ENCODE assay signal across 22 cellular contexts in the genomic region with DNA sequence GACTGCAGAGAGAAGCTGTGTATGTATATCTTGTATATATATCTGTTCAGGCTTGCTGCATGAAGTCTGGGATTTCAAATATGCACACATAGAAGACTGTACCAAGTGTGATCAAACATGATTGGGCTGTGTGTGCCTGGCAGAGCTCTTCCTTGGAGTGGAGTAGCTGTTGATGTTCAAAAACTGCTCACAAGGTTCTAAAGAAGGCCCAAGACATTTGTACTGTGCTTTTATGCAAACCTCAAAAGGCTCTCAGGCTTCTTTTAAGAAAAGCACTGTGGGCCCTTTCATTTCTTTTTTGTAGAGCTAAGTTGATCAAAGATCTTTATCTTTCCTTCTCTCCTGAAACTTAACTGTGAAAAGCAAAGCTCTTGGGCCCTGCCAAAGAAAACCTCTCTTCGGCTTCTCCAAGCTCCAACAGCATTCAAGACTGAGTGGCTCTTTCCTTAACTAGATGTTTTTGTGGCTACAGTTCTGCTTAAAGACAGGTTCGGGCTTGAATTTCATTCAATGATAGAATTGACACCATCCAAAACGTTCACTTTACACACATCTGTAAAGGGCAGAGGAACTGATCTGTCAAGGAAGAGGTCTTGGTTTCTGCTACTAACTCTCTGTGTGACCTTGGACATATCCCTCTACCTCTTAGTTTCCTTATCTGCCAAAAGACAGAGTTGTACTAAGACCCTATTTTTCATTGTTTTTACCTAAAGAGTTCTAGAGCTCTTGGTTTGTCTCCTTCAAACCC.
DNase-seq lines count a peak whose midpoint lies in the region; ATAC-seq and TF ChIP-seq lines count a peak whose summit lies in the region.
"Had no signal": no experiment of that assay in that cellular context is flagged by ENCODE, and none has a peak within 500 bp of the region (broad histone marks: within the 10 kb centered on the region; RNA-seq: fewer than 3 reads in every experiment).

No MANE protein-coding gene starts in this region.

- no peak for ATAC-seq in activated CD4-positive, alpha-beta T cell treated with anti-CD3 and anti-CD28 coated beads for 36 hours
- no peak for ATAC-seq in GM19463 (IDR thresholded peaks at IDR 0.05; ENCODE audit: unreplicated experiment)
- ATAC-seq: left lung; stimulated activated effector memory CD8-positive, alpha-beta T cell treated with anti-CD3 and anti-CD28 coated beads, Interleukin-12 subunit alpha, Interleukin-12 subunit beta, amount 100 ng/mL, for 72 hours had no signal

- H3K9ac ChIP-seq in MM.1S (ENCODE audit: low read length), result no peak overlapping the region

- peak overlapping the region; percentile 8; the same call in 1 of the 2 replicates for H2AFZ ChIP-seq in MM.1S (ENCODE audit: low read length)

- H3K27me3 ChIP-seq in MM.1S (replicated peaks; ENCODE audit: insufficient read depth, low read length), result no peaks in the 10 kb centered on the region
- H3K27me3 ChIP-seq: colonic mucosa, left lung, upper lobe of left lung had no signal

- CTCF ChIA-PET in activated CD4-positive, alpha-beta T cell treated with anti-CD3 and anti-CD28 coated beads for 36 hours (lab: Charles Lee), result interaction anchor here (0.7 to 1.6 kb wide), 10 partner anchors 8 to 212 kb away, joined by 3 to 4 read pairs (median 3); no protein-coding TSS in a partner anchor
- CTCF ChIA-PET in HEK293T (lab: Yijun Ruan, JAX), result no interaction called here

- no peaks in the 10 kb centered on the region for H3K9me2 ChIP-seq in MM.1S (replicated peaks; ENCODE audit: insufficient read depth, low read length)

- no peak for DNase-seq in activated CD4-positive, alpha-beta T cell treated with anti-CD3 and anti-CD28 coated beads for 36 hours
- DNase-seq in activated CD4-positive, alpha-beta T cell treated with anti-CD3 and anti-CD28 coated beads, Interleukin-2, amount 50 U/mL, for 1 hour, result no peak
- DNase-seq in MM.1S, result no peak
- no peak for DNase-seq in activated naive CD8-positive, alpha-beta T cell treated with anti-CD3 and anti-CD28 coated beads for 36 hours
- no peak for DNase-seq in HEK293T (ENCODE audit: extremely low spot score)
- DNase-seq in H4 (ENCODE audit: low spot score), result no peak
- DNase-seq: 8988T; activated CD8-positive, alpha-beta memory T cell treated with anti-CD3 and anti-CD28 coated beads, Interleukin-2, amount 50 U/mL, for 48 hours; aorta; colonic mucosa; DND-41; left lung; NCI-H1092; NCI-H2171 treated with DMSO at 0.1 percent for 48 hours; upper lobe of left lung; WERI-Rb-1 had no signal

- no peaks in the 10 kb centered on the region for H3K36me3 ChIP-seq in MM.1S (replicated peaks; ENCODE audit: insufficient read depth, low read length)
- H3K36me3 ChIP-seq: colonic mucosa, left lung, upper lobe of left lung, WERI-Rb-1 had no signal

- H3K27me3 Mint-ChIP-seq in activated CD4-positive, alpha-beta T cell treated with anti-CD3 and anti-CD28 coated beads for 36 hours, result no peaks in the 10 kb centered on the region
- H3K27me3 Mint-ChIP-seq in activated naive CD8-positive, alpha-beta T cell treated with anti-CD3 and anti-CD28 coated beads for 36 hours, result no peaks in the 10 kb centered on the region
- no peaks in the 10 kb centered on the region for H3K27me3 Mint-ChIP-seq in nephron (ENCODE audit: low read depth)

- peak overlapping the region; percentile 39 for H3K4me3 Mint-ChIP-seq in activated CD4-positive, alpha-beta T cell treated with anti-CD3 and anti-CD28 coated beads for 36 hours
- no peak overlapping the region for H3K4me3 Mint-ChIP-seq in activated naive CD8-positive, alpha-beta T cell treated with anti-CD3 and anti-CD28 coated beads for 36 hours
- no peak overlapping the region for H3K4me3 Mint-ChIP-seq in nephron
- H3K4me3 Mint-ChIP-seq: IgD-negative memory B cell; stimulated activated effector memory CD8-positive, alpha-beta T cell treated with anti-CD3 and anti-CD28 coated beads, Interleukin-12 subunit alpha, Interleukin-12 subunit beta, amount 100 ng/mL, for 72 hours had no signal

- POLR2A ChIA-PET in activated CD4-positive, alpha-beta T cell treated with anti-CD3 and anti-CD28 coated beads for 36 hours (lab: Charles Lee), result interaction anchor here (0.5 to 1.4 kb wide), 2 partner anchors 10 to 728 kb away, joined by 3 to 4 read pairs; no protein-coding TSS in a partner anchor
- POLR2A ChIA-PET in HEK293T (lab: Yijun Ruan, JAX), result no interaction called here

- H3K9me3 ChIP-seq in MM.1S (replicated peaks; ENCODE audit: insufficient read depth, low read length), result no peaks in the 10 kb centered on the region
- H3K9me3 ChIP-seq: colonic mucosa, left lung, upper lobe of left lung had no signal

- no peak overlapping the region for H3K27ac ChIP-seq in MM.1S (ENCODE audit: low read length)
- H3K27ac ChIP-seq: C4-2B, colonic mucosa, left lung, WERI-Rb-1 had no signal

- peaks cover 8% of the 10 kb centered on the region for H3F3A ChIP-seq in MM.1S (ENCODE audit: insufficient read depth, low read length)

- no peak for TF ChIP-seq CTCF in MM.1S (IDR thresholded peaks at IDR 0.05; ENCODE audit: low read length)
- TF ChIP-seq CTCF in nephron (IDR thresholded peaks at IDR 0.05; ENCODE audit: unreplicated experiment in 3 of 3), result no peak

- no peak overlapping the region for H3K4me3 ChIP-seq in MM.1S (ENCODE audit: low read length)
- H3K4me3 ChIP-seq: colonic mucosa, left lung, smooth muscle cell, upper lobe of left lung had no signal

- H3K4me1 Mint-ChIP-seq in activated CD4-positive, alpha-beta T cell treated with anti-CD3 and anti-CD28 coated beads for 36 hours, result peaks cover 86% of the 10 kb centered on the region
- peaks cover 49% of the 10 kb centered on the region for H3K4me1 Mint-ChIP-seq in activated naive CD8-positive, alpha-beta T cell treated with anti-CD3 and anti-CD28 coated beads for 36 hours
- peaks cover 42% of the 10 kb centered on the region for H3K4me1 Mint-ChIP-seq in nephron

- H3K27ac Mint-ChIP-seq in activated CD4-positive, alpha-beta T cell treated with anti-CD3 and anti-CD28 coated beads for 36 hours, result peak overlapping the region; percentile 87
- H3K27ac Mint-ChIP-seq in activated naive CD8-positive, alpha-beta T cell treated with anti-CD3 and anti-CD28 coated beads for 36 hours, result peak overlapping the region; percentile 39
- H3K27ac Mint-ChIP-seq in nephron, result peak overlapping the region in 2 of 3 experiments; percentile 6 to 43
- H3K27ac Mint-ChIP-seq: stimulated activated effector memory CD8-positive, alpha-beta T cell treated with anti-CD3 and anti-CD28 coated beads, Interleukin-12 subunit alpha, Interleukin-12 subunit beta, amount 100 ng/mL, for 72 hours had no signal

- H3K9me3 Mint-ChIP-seq in activated CD4-positive, alpha-beta T cell treated with anti-CD3 and anti-CD28 coated beads for 36 hours (ENCODE audit: low read depth), result peaks cover 6% of the 10 kb centered on the region
- peaks cover 6% of the 10 kb centered on the region for H3K9me3 Mint-ChIP-seq in activated naive CD8-positive, alpha-beta T cell treated with anti-CD3 and anti-CD28 coated beads for 36 hours
- H3K9me3 Mint-ChIP-seq in nephron, result peaks cover 14% of the 10 kb centered on the region
- H3K9me3 Mint-ChIP-seq: stimulated activated effector memory CD8-positive, alpha-beta T cell treated with anti-CD3 and anti-CD28 coated beads, Interleukin-12 subunit alpha, Interleukin-12 subunit beta, amount 100 ng/mL, for 72 hours had no signal

- no peaks in the 10 kb centered on the region for H4K20me1 ChIP-seq in MM.1S (ENCODE audit: insufficient read depth, low read length)

- intact Hi-C loops in activated CD4-positive, alpha-beta T cell treated with anti-CD3 and anti-CD28 coated beads for 36 hours (cut with DNase I, micrococcal nuclease), result loop anchor here in 1 of 2 experiments (5.0 kb wide), 1 partner anchor 47 kb away; no protein-coding TSS in a partner anchor

- H3K79me2 ChIP-seq in MM.1S (ENCODE audit: low read length), result no peaks in the 10 kb centered on the region

- H3K4me1 ChIP-seq in MM.1S (ENCODE audit: low read length), result peaks cover 27% of the 10 kb centered on the region
- H3K4me1 ChIP-seq: colonic mucosa had no signal

- peaks cover 21% of the 10 kb centered on the region for H3K36me3 Mint-ChIP-seq in activated CD4-positive, alpha-beta T cell treated with anti-CD3 and anti-CD28 coated beads for 36 hours (ENCODE audit: low read depth)
- peaks cover 10% of the 10 kb centered on the region for H3K36me3 Mint-ChIP-seq in activated naive CD8-positive, alpha-beta T cell treated with anti-CD3 and anti-CD28 coated beads for 36 hours
- no peaks in the 10 kb centered on the region for H3K36me3 Mint-ChIP-seq in nephron (ENCODE audit: low read depth)
- H3K36me3 Mint-ChIP-seq: IgD-negative memory B cell; stimulated activated effector memory CD8-positive, alpha-beta T cell treated with anti-CD3 and anti-CD28 coated beads, Interleukin-12 subunit alpha, Interleukin-12 subunit beta, amount 100 ng/mL, for 72 hours had no signal

- 0 out of 2 replicates have a peak overlapping the region, but pooled peaks have one; percentile 13 for H3K4me2 ChIP-seq in MM.1S (ENCODE audit: low read depth, low read length)
- H3K4me2 ChIP-seq: smooth muscle cell had no signal

TF ChIP-seq in HEK293T, 16 proteins besides CTCF, POLR2A, EP300 and RAD21:
- TF ChIP-seq SUZ12 (IDR thresholded peaks at IDR 0.05) (no peak), HDGF (IDR thresholded peaks at IDR 0.05; ENCODE audit: borderline replicate concordance) (no peak), FOXA1 (IDR thresholded peaks at IDR 0.05) (no peak), SP1 (IDR thresholded peaks at IDR 0.05) (no peak), PKNOX1 (IDR thresholded peaks at IDR 0.05) (no peak), LEF1 (IDR thresholded peaks at IDR 0.05; ENCODE audit: borderline replicate concordance) (no peak), ZNF384 (IDR thresholded peaks at IDR 0.05) (no peak), TARDBP (IDR thresholded peaks at IDR 0.05) (no peak), BHLHE40 (IDR thresholded peaks at IDR 0.05; ENCODE audit: borderline replicate concordance) (no peak), NFRKB (IDR thresholded peaks at IDR 0.05) (no peak), ELF4 (IDR thresholded peaks at IDR 0.05) (no peak), FOXM1 (IDR thresholded peaks at IDR 0.05; ENCODE audit: borderline replicate concordance) (no peak), FOXK2 (IDR thresholded peaks at IDR 0.05) (no peak), CTBP1 (IDR thresholded peaks at IDR 0.05; ENCODE audit: borderline replicate concordance) (no peak), L3MBTL2 (conservative IDR thresholded peaks at IDR 0.05) (no peak), ARNT (IDR thresholded peaks at IDR 0.05) (no peak)
TF ChIP-seq in HEK293T: peak in this region for 0.

Comparison
In these comparisons a context has a peak if more than half of its experiments do, and no peak if none do; other contexts are left out.
1. H3K27ac Mint-ChIP-seq: peak in every context shown above with its lines; median percentile 87 in activated CD4-positive, alpha-beta T cell treated with anti-CD3 and anti-CD28 coated beads for 36 hours; 39 in activated naive CD8-positive, alpha-beta T cell treated with anti-CD3 and anti-CD28 coated beads for 36 hours; 24 in nephron.